Comparison of ENCODE assay signal across 1 cellular context in the genomic region with DNA sequence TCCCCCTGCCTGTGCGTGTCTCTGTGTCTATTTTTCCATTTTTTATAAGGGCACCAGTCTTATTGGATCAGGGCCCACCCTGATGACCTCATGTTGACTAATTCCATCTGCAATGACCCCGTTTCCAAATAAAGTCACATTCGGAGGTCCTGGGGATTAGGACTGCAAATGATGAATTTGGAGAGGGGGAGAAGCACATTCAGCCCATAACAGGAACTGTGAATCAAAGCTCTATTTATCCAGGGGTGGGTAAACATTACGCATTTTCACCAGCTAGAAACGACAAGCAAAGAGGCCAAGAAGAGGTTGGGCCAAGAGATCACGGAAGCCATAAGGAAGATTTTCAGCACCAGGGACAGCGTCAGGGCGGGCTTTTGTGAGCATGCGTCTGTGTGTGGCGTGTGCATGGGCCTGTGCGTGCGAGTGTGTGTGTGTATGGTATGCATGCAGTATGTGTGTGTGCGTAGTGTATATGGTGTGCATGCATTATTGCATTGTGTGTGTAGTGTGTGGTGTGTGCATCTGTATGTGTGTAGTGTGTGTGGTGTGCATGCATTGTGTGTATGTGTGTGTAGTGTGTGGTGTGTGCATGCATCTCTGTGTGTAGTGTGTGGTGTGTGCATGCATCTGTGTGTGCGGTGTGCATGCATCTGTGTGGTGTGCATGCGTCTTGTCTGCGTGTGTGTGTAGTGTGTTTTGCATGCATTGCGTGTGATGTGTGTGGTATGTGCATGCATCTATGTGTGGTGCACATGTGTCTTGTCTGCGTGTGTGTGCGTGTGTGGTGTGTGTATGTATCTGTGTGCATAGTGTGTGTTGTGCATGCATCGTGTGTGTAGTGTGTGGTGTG.
TF ChIP-seq lines count a peak whose summit lies in the region.

No MANE protein-coding gene starts in this region.

TF ChIP-seq in HEK293, 187 proteins besides CTCF, POLR2A, EP300 and RAD21 (continued from another document and continues in another):
- no peak for TF ChIP-seq BCL11B (tag by site-specific recombination; IDR thresholded peaks at IDR 0.05; ENCODE audit: low read depth)
- no peak for TF ChIP-seq ZNF404 (tag by site-specific recombination; IDR thresholded peaks at IDR 0.05)
- no peak for TF ChIP-seq ZFP41 (tag by site-specific recombination; IDR thresholded peaks at IDR 0.05; ENCODE audit: borderline replicate concordance)
- TF ChIP-seq ZNF311 (tag by site-specific recombination; IDR thresholded peaks at IDR 0.05; ENCODE audit: borderline replicate concordance): peak; percentile 64; the same call in 1 of the 2 replicates
- peak; percentile 58; the same call in 1 of the 2 replicates for TF ChIP-seq ZNF571 (tag by site-specific recombination; IDR thresholded peaks at IDR 0.05)
- no peak for TF ChIP-seq ZNF10 (tag by site-specific recombination; IDR thresholded peaks at IDR 0.05)
- TF ChIP-seq, protein P1, sequence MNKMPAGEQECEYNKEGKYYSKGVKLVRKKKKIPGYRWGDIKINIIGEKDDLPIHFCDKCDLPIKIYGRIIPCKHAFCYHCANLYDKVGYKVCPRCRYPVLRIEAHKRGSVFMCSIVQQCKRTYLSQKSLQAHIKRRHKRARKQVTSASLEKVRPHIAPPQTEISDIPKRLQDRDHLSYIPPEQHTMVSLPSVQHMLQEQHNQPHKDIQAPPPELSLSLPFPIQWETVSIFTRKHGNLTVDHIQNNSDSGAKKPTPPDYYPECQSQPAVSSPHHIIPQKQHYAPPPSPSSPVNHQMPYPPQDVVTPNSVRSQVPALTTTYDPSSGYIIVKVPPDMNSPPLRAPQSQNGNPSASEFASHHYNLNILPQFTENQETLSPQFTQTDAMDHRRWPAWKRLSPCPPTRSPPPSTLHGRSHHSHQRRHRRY (tag by site-specific recombination; IDR thresholded peaks at IDR 0.05): no peak
- TF ChIP-seq ZNF239 (tag by site-specific recombination; IDR thresholded peaks at IDR 0.05): peak; percentile 75
- no peak for TF ChIP-seq ZNF830 (tag by site-specific recombination; IDR thresholded peaks at IDR 0.05; ENCODE audit: low read depth)
- no peak for TF ChIP-seq ZNF169 (tag by site-specific recombination; IDR thresholded peaks at IDR 0.05)
- TF ChIP-seq ZNF660 (tag by site-specific recombination; IDR thresholded peaks at IDR 0.05): no peak
- TF ChIP-seq ZNF624 (tag by site-specific recombination; IDR thresholded peaks at IDR 0.05): no peak
- no peak for TF ChIP-seq ZNF549 (tag by site-specific recombination; IDR thresholded peaks at IDR 0.05)
- no peak for TF ChIP-seq ZNF747 (tag by site-specific recombination; IDR thresholded peaks at IDR 0.05)
- no peak for TF ChIP-seq ZNF48 (tag by site-specific recombination; IDR thresholded peaks at IDR 0.05)
- peak; percentile 59; the same call in 1 of the 2 replicates for TF ChIP-seq ZNF629 (tag by site-specific recombination; IDR thresholded peaks at IDR 0.05)
- TF ChIP-seq ZNF324 (tag by site-specific recombination; IDR thresholded peaks at IDR 0.05): peak; percentile 44; the same call in 1 of the 2 replicates
- TF ChIP-seq ZNF777 (tag by site-specific recombination; IDR thresholded peaks at IDR 0.05; ENCODE audit: borderline replicate concordance): no peak
- no peak for TF ChIP-seq ZSCAN16 (tag by site-specific recombination; IDR thresholded peaks at IDR 0.05)
- no peak for TF ChIP-seq ZNF530 (tag by site-specific recombination; IDR thresholded peaks at IDR 0.05; ENCODE audit: low read depth)
- no peak for TF ChIP-seq GLIS1 (tag by site-specific recombination; IDR thresholded peaks at IDR 0.05)
- TF ChIP-seq ZBTB21 (tag by site-specific recombination; IDR thresholded peaks at IDR 0.05): no peak; the same call in 1 of the 2 replicates
- no peak for TF ChIP-seq ZNF362 (tag by site-specific recombination; IDR thresholded peaks at IDR 0.05)
- no peak for TF ChIP-seq ZNF19 (tag by site-specific recombination; IDR thresholded peaks at IDR 0.05; ENCODE audit: low read depth)
- no peak for TF ChIP-seq SCRT1 (tag by site-specific recombination; IDR thresholded peaks at IDR 0.05; ENCODE audit: borderline replicate concordance)
- TF ChIP-seq EGR2 (tag by site-specific recombination; IDR thresholded peaks at IDR 0.05; ENCODE audit: low read depth): no peak
- peak; percentile 86; the same call in 1 of the 2 replicates for TF ChIP-seq PRDM2 (tag by site-specific recombination; IDR thresholded peaks at IDR 0.05; ENCODE audit: borderline replicate concordance)
- TF ChIP-seq SP3 (tag by site-specific recombination; IDR thresholded peaks at IDR 0.05): no peak
- TF ChIP-seq ZNF621 (tag by site-specific recombination; IDR thresholded peaks at IDR 0.05): no peak
- TF ChIP-seq, protein P2, sequence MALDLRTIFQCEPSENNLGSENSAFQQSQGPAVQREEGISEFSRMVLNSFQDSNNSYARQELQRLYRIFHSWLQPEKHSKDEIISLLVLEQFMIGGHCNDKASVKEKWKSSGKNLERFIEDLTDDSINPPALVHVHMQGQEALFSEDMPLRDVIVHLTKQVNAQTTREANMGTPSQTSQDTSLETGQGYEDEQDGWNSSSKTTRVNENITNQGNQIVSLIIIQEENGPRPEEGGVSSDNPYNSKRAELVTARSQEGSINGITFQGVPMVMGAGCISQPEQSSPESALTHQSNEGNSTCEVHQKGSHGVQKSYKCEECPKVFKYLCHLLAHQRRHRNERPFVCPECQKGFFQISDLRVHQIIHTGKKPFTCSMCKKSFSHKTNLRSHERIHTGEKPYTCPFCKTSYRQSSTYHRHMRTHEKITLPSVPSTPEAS (tag by site-specific recombination; IDR thresholded peaks at IDR 0.05): peak; percentile 97
- no peak for TF ChIP-seq ZNF266 (tag by site-specific recombination; IDR thresholded peaks at IDR 0.05; ENCODE audit: low read depth)
- TF ChIP-seq ZBTB48 (tag by site-specific recombination; IDR thresholded peaks at IDR 0.05): peak; percentile 55
- no peak for TF ChIP-seq GLI4 (tag by site-specific recombination; IDR thresholded peaks at IDR 0.05)
- TF ChIP-seq ZFP69B (tag by site-specific recombination; IDR thresholded peaks at IDR 0.05): no peak; the same call in 1 of the 2 replicates
- no peak for TF ChIP-seq ZNF274 (IDR thresholded peaks at IDR 0.05; ENCODE audit: low read length)
- TF ChIP-seq ZNF274 (tag by site-specific recombination; IDR thresholded peaks at IDR 0.05; ENCODE audit: borderline replicate concordance): no peak
- no peak for TF ChIP-seq ZNF121 (tag by site-specific recombination; IDR thresholded peaks at IDR 0.05)
- peak; percentile 94 for TF ChIP-seq ZNF2 (tag by site-specific recombination; IDR thresholded peaks at IDR 0.05)
- TF ChIP-seq ZNF792 (tag by site-specific recombination; IDR thresholded peaks at IDR 0.05): no peak
- no peak for TF ChIP-seq ZNF114 (tag by site-specific recombination; IDR thresholded peaks at IDR 0.05)
- TF ChIP-seq PBX3 (CRISPR knock-in tag; IDR thresholded peaks at IDR 0.05): no peak
- no peak for TF ChIP-seq ZNF514 (tag by site-specific recombination; IDR thresholded peaks at IDR 0.05)
- peak; percentile 28; the same call in 1 of the 2 replicates for TF ChIP-seq ZNF785 (tag by site-specific recombination; IDR thresholded peaks at IDR 0.05)
- no peak for TF ChIP-seq ZNF221 (tag by site-specific recombination; IDR thresholded peaks at IDR 0.05; ENCODE audit: borderline replicate concordance)
- no peak for TF ChIP-seq ZBTB49 (tag by site-specific recombination; IDR thresholded peaks at IDR 0.05; ENCODE audit: low read depth)
- no peak for TF ChIP-seq GLI2 (tag by site-specific recombination; IDR thresholded peaks at IDR 0.05; ENCODE audit: borderline replicate concordance, low read depth)
- TF ChIP-seq YY2 (tag by site-specific recombination; IDR thresholded peaks at IDR 0.05): no peak
- TF ChIP-seq, protein P3, sequence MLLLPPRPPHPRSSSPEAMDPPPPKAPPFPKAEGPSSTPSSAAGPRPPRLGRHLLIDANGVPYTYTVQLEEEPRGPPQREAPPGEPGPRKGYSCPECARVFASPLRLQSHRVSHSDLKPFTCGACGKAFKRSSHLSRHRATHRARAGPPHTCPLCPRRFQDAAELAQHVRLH (tag by site-specific recombination; IDR thresholded peaks at IDR 0.05): no peak
- TF ChIP-seq SP7 (tag by site-specific recombination; IDR thresholded peaks at IDR 0.05): no peak
- no peak for TF ChIP-seq ZNF426 (tag by site-specific recombination; IDR thresholded peaks at IDR 0.05)
- no peak for TF ChIP-seq ZNF175 (tag by site-specific recombination; IDR thresholded peaks at IDR 0.05)
- no peak for TF ChIP-seq ZNF639 (tag by site-specific recombination; IDR thresholded peaks at IDR 0.05)
- TF ChIP-seq SP2 (tag by site-specific recombination; IDR thresholded peaks at IDR 0.05): no peak; the same call in 1 of the 2 replicates
- 0 out of 2 replicates have a peak, but pooled peaks have one; percentile 15 for TF ChIP-seq ZNF394 (tag by site-specific recombination; IDR thresholded peaks at IDR 0.05; ENCODE audit: borderline replicate concordance)
